24 cellular contexts compared by ENCODE assay signal in the genomic region with DNA sequence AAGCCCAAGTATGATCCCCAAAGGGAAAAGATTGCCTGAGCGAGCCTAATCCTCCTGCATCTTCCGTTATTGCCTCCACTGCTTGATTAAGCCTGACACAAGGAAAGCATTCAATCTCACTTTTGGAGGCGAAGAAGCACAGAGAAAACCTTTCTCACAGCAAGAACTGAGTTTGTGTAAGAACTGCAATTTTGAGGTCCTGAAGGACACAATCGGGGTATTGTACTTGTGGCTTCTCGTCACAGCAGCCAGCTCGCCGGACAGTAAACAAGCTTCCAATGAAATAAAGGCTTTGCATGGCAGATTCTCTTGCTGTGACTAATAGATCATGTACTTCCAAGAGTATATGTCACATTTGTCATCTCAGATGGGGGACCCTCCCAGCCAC. TPM values are rescaled to one million over a fixed set of nuclear protein-coding genes. Genes with fewer than 3 reads are reported as not detected.
A peak's percentile ranks its signal among the peaks of the same experiment; 100 is the strongest.
DNase-seq lines count a peak whose midpoint lies in the region; ATAC-seq, FAIRE-seq and TF ChIP-seq lines count a peak whose summit lies in the region.
"Had no signal": no experiment of that assay in that cellular context is flagged by ENCODE, and none has a peak within 500 bp of the region (broad histone marks: within the 10 kb centered on the region; RNA-seq: fewer than 3 reads in every experiment).

No MANE protein-coding gene starts in this region.

- DNase-seq in caudate nucleus (lab: John Stamatoyannopoulos, UW) (peak in 28 of 61 donors; percentile 9 to 54 (median 23)), hippocampal formation (lab: John Stamatoyannopoulos, UW) (peak; percentile 41 to 50), pons (ENCODE audit: low spot score) (peak; percentile 92), cardiac septum (ENCODE audit: low spot score) (no peak), HTR-8/SVneo (ENCODE audit: insufficient read length, low spot score) (no peak), erythroblast (lab: John Stamatoyannopoulos, UW) (no peak)
- DNase-seq in activated T-cell treated with anti-CD3 and anti-CD28 coated beads, Interleukin-2, amount 50 U/mL, for 72 hours, result no peak
- DNase-seq: activated CD8-positive, alpha-beta memory T cell treated with anti-CD3 and anti-CD28 coated beads for 24 hours; activated T-cell treated with anti-CD3 and anti-CD28 coated beads, Interleukin-2, amount 50 U/mL, for 1 hour; CD4-positive, alpha-beta memory T cell; NCI-H1105 treated with DMSO at 0.1 percent for 48 hours; NCI-H2029; NCI-H2227 treated with DMSO at 0.1 percent for 48 hours; Peyer's patch; spleen; stimulated activated CD4-positive, alpha-beta T cell treated with anti-CD3 and anti-CD28 coated beads, Interleukin-4, amount 100 ng/mL, for 1 hour; T-helper 17 cell; thyroid gland had no signal

- no peak for TF ChIP-seq POLR2A in erythroblast (IDR thresholded peaks at IDR 0.05; ENCODE audit: low read length)

- no peak for ATAC-seq in activated T-cell treated with anti-CD3 and anti-CD28 coated beads, Interleukin-2, amount 50 U/mL, for 72 hours (replicated peaks in 1 of 2)
- ATAC-seq: stimulated activated memory B cell treated with anti-CD40 and anti-IgM and Interleukin-4, amounts not matched to agents 10 μg/mL and 1 μg/mL and 100 μg/mL, for 72 hours; T-helper 17 cell had no signal

- no peak overlapping the region for H3K27ac Mint-ChIP-seq in activated T-cell treated with anti-CD3 and anti-CD28 coated beads, Interleukin-2, amount 50 U/mL, for 72 hours
- H3K27ac Mint-ChIP-seq: CD4-positive, alpha-beta memory T cell; dendritic cell treated with granulocyte-macrophage colony-stimulating factor and Interleukin-4, amounts not matched to agents 40 ng/mL and 50 ng/mL, for 4 days; stimulated activated memory B cell treated with anti-CD40 and anti-IgM and Interleukin-4, amounts not matched to agents 10 μg/mL and 1 μg/mL and 100 μg/mL, for 72 hours; T-helper 17 cell had no signal

- H3K36me3 Mint-ChIP-seq in activated T-cell treated with anti-CD3 and anti-CD28 coated beads, Interleukin-2, amount 50 U/mL, for 72 hours (ENCODE audit: insufficient read depth in 2 of 2), result no peaks in the 10 kb centered on the region
- H3K36me3 Mint-ChIP-seq: CD4-positive, alpha-beta memory T cell; stimulated activated memory B cell treated with anti-CD40 and anti-IgM and Interleukin-4, amounts not matched to agents 10 μg/mL and 1 μg/mL and 100 μg/mL, for 72 hours had no signal

- H3K27me3 Mint-ChIP-seq in activated T-cell treated with anti-CD3 and anti-CD28 coated beads, Interleukin-2, amount 50 U/mL, for 72 hours (ENCODE audit: low read depth), result peaks cover 67% of the 10 kb centered on the region

- H3K9me3 Mint-ChIP-seq in activated T-cell treated with anti-CD3 and anti-CD28 coated beads, Interleukin-2, amount 50 U/mL, for 72 hours, result no peaks in the 10 kb centered on the region
- H3K9me3 Mint-ChIP-seq: dendritic cell treated with granulocyte-macrophage colony-stimulating factor and Interleukin-4, amounts not matched to agents 40 ng/mL and 50 ng/mL, for 4 days; stimulated activated memory B cell treated with anti-CD40 and anti-IgM and Interleukin-4, amounts not matched to agents 10 μg/mL and 1 μg/mL and 100 μg/mL, for 72 hours had no signal

- H3K4me1 Mint-ChIP-seq in activated T-cell treated with anti-CD3 and anti-CD28 coated beads, Interleukin-2, amount 50 U/mL, for 72 hours (ENCODE audit: low read depth), result no peaks in the 10 kb centered on the region
- H3K4me1 Mint-ChIP-seq: stimulated activated memory B cell treated with anti-CD40 and anti-IgM and Interleukin-4, amounts not matched to agents 10 μg/mL and 1 μg/mL and 100 μg/mL, for 72 hours; T-helper 17 cell had no signal

- no peak overlapping the region for H3K4me3 Mint-ChIP-seq in activated T-cell treated with anti-CD3 and anti-CD28 coated beads, Interleukin-2, amount 50 U/mL, for 72 hours
- H3K4me3 Mint-ChIP-seq: CD4-positive, alpha-beta memory T cell; dendritic cell treated with granulocyte-macrophage colony-stimulating factor and Interleukin-4, amounts not matched to agents 40 ng/mL and 50 ng/mL, for 4 days; stimulated activated memory B cell treated with anti-CD40 and anti-IgM and Interleukin-4, amounts not matched to agents 10 μg/mL and 1 μg/mL and 100 μg/mL, for 72 hours; T-helper 17 cell had no signal

- intact Hi-C loops in cardiac septum (cut with DNase I), result no loop called here

- FAIRE-seq in HTR-8/SVneo (lab: Jason Lieb, UNC), result no peak
- FAIRE-seq: islet of Langerhans had no signal

- peak overlapping the region; percentile 90 for H3K27ac ChIP-seq in caudate nucleus (ENCODE audit: low read depth, low read length)
- H3K27ac ChIP-seq: neutrophil, spleen, thyroid gland had no signal

RNA-seq across cellular contexts. Expression of gene FOXF1, which starts 18.7 kb away (rescaled TPM):
- total RNA-seq in activated T-cell treated with anti-CD3 and anti-CD28 coated beads, Interleukin-2, amount 50 U/mL, for 72 hours, result not detected
- 0.16 TPM for total RNA-seq in cardiac septum
- total RNA-seq: CD4-positive, alpha-beta memory T cell; MCF 10A; renal cortical epithelial cell; T-helper 17 cell had no signal

Comparison
In these comparisons a context has a peak if more than half of its experiments do, and no peak if none do; other contexts are left out.
1. DNase-seq: peak in hippocampal formation (2 of 2) and pons (single experiment); none in activated T-cell treated with anti-CD3 and anti-CD28 coated beads, Interleukin-2, amount 50 U/mL, for 72 hours (0 of 2), cardiac septum (single experiment), HTR-8/SVneo (single experiment) and erythroblast (0 of 2).